8 cellular contexts compared by ENCODE assay signal in genomic region chr17:38870259-38871165, GRCh38. TPM values are rescaled to one million over a fixed set of nuclear protein-coding genes. Genes with fewer than 3 reads are reported as not detected.
DNase-seq lines count a peak whose midpoint lies in the region; ATAC-seq, FAIRE-seq and TF ChIP-seq lines count a peak whose summit lies in the region.

No MANE protein-coding gene starts in this region.

- peaks cover 52 to 66% (median 58%) of the 10 kb centered on the region in 10 experiments for H3K4me1 ChIP-seq in BLaER1 treated with 17β-estradiol and CSF1 and Interleukin-3, amounts not matched to agents 10 nM and 100 nM
- peaks cover 52% of the 10 kb centered on the region for H3K4me1 ChIP-seq in GM23248 (ENCODE audit: insufficient read depth)
- H3K4me1 ChIP-seq in endothelial cell of umbilical vein (ENCODE audit: control insufficient read depth, extremely low read depth, insufficient read depth, low read length), result peaks cover 38% of the 10 kb centered on the region
- H3K4me1 ChIP-seq in mucosa of rectum (ENCODE audit: control insufficient read depth in 2 of 2, insufficient read depth in 2 of 2, low read length in 2 of 2), result peaks cover 36 to 50% of the 10 kb centered on the region in 2 donors

- H3K27ac Mint-ChIP-seq in stimulated activated naive B cell treated with anti-CD40 and anti-IgM and Interleukin-4, amounts not matched to agents 10 μg/mL and 1 μg/mL and 100 μg/mL, for 72 hours, result peak overlapping the region; percentile 100

- TF ChIP-seq POLR2A in endothelial cell of umbilical vein (IDR thresholded peaks at IDR 0.05; ENCODE audit: low read depth, low read length), result no peak

- intact Hi-C loops in endothelial cell of umbilical vein (cut with micrococcal nuclease), result loop anchor here (1.0 to 5.0 kb wide), 5 partner anchors 10 to 283 kb away; no protein-coding TSS in a partner anchor

- in situ Hi-C loops in GM23248 (cut with MboI), result no loop called here

- CTCF ChIA-PET in endothelial cell of umbilical vein (lab: Charles Lee), result interaction anchor here (0.7 to 4.7 kb wide), 24 partner anchors 9 to 373 kb away, joined by 3 to 37 read pairs (median 4); partner anchors contain the start of genes FBXO47 and RPL23

- no peaks in the 10 kb centered on the region for H3K27me3 ChIP-seq in BLaER1 treated with 17β-estradiol and CSF1 and Interleukin-3, amounts not matched to agents 10 nM and 100 nM
- H3K27me3 ChIP-seq in GM23248 (replicated peaks; ENCODE audit: insufficient read depth), result no peaks in the 10 kb centered on the region
- H3K27me3 ChIP-seq in endothelial cell of umbilical vein (ENCODE audit: control insufficient read depth in 2 of 2, insufficient read depth in 2 of 2, low read length in 2 of 2), result no peaks in the 10 kb centered on the region
- H3K27me3 ChIP-seq in mucosa of rectum (ENCODE audit: control insufficient read depth in 2 of 2, insufficient read depth in 2 of 2, low read length in 2 of 2), result no peaks in the 10 kb centered on the region

- no peaks in the 10 kb centered on the region for H3K9me2 ChIP-seq in GM23248 (ENCODE audit: insufficient read depth)

- ATAC-seq in stimulated activated naive B cell treated with anti-CD40 and anti-IgM and Interleukin-4, amounts not matched to agents 10 μg/mL and 1 μg/mL and 100 μg/mL, for 72 hours (replicated peaks), result peak; percentile 30 to 39

- peaks cover 51 to 64% of the 10 kb centered on the region in 2 donors for H3K4me1 Mint-ChIP-seq in stimulated activated naive B cell treated with anti-CD40 and anti-IgM and Interleukin-4, amounts not matched to agents 10 μg/mL and 1 μg/mL and 100 μg/mL, for 72 hours

- H3K27ac ChIP-seq in BLaER1 treated with 17β-estradiol and CSF1 and Interleukin-3, amounts not matched to agents 10 nM and 100 nM, result peak overlapping the region; percentile 80 to 96 (median 90)
- H3K27ac ChIP-seq in GM23248, result peak overlapping the region; percentile 96
- H3K27ac ChIP-seq in endothelial cell of umbilical vein (ENCODE audit: insufficient read depth, low read depth, low read length), result peak overlapping the region; percentile 11
- H3K27ac ChIP-seq in mucosa of rectum (ENCODE audit: low read depth in 2 of 2, low read length in 2 of 2), result peak overlapping the region; percentile 96 to 99

- H2AFZ ChIP-seq in GM23248 (peak overlapping the region; percentile 56), endothelial cell of umbilical vein (ENCODE audit: low read depth, low read length) (peak overlapping the region; percentile 56)

- POLR2A ChIA-PET in endothelial cell of umbilical vein (lab: Charles Lee), result interaction anchor here (0.5 to 3.7 kb wide), 16 partner anchors 9 to 283 kb away, joined by 3 to 28 read pairs (median 6); partner anchors contain the start of genes FBXO47 and RPL23

- peaks cover 34% of the 10 kb centered on the region for H3F3A ChIP-seq in GM23248 (ENCODE audit: insufficient read depth)

- peak overlapping the region; percentile 90 to 100 for H3K4me3 Mint-ChIP-seq in stimulated activated naive B cell treated with anti-CD40 and anti-IgM and Interleukin-4, amounts not matched to agents 10 μg/mL and 1 μg/mL and 100 μg/mL, for 72 hours

- H3K9me1 ChIP-seq in endothelial cell of umbilical vein (replicated peaks; ENCODE audit: control insufficient read depth, extremely low read depth, insufficient read depth, low read length), result no peaks in the 10 kb centered on the region

- peaks cover 55% of the 10 kb centered on the region for H3K79me2 ChIP-seq in GM23248 (ENCODE audit: insufficient read depth)
- peaks cover 54% of the 10 kb centered on the region for H3K79me2 ChIP-seq in endothelial cell of umbilical vein (ENCODE audit: control insufficient read depth, insufficient read depth, low read length)

- peak overlapping the region; percentile 85 to 96 (median 90) for H3K9ac ChIP-seq in BLaER1 treated with 17β-estradiol and CSF1 and Interleukin-3, amounts not matched to agents 10 nM and 100 nM
- H3K9ac ChIP-seq in GM23248 (peak overlapping the region; percentile 99), endothelial cell of umbilical vein (replicated peaks; ENCODE audit: extremely low read depth, insufficient read depth, low read length) (peak overlapping the region; percentile 67), mucosa of rectum (ENCODE audit: low read depth in 1 of 2, low read length in 2 of 2) (peak overlapping the region; percentile 95 to 98)

- TF ChIP-seq CTCF in endothelial cell of umbilical vein (IDR thresholded peaks at IDR 0.05; ENCODE audit: extremely low read depth in 1 of 2, insufficient read depth in 1 of 2, low read depth in 1 of 2, low read length in 2 of 2), result no peak

- no peaks in the 10 kb centered on the region for H3K9me3 ChIP-seq in BLaER1 treated with 17β-estradiol and CSF1 and Interleukin-3, amounts not matched to agents 10 nM and 100 nM (replicated peaks in 1 of 11)
- H3K9me3 ChIP-seq in GM23248 (ENCODE audit: low read depth) (no peaks in the 10 kb centered on the region), endothelial cell of umbilical vein (replicated peaks; ENCODE audit: control insufficient read depth, insufficient read depth, low read length) (no peaks in the 10 kb centered on the region), mucosa of rectum (ENCODE audit: control insufficient read depth in 2 of 2, low read length in 2 of 2) (no peaks in the 10 kb centered on the region)

- peak overlapping the region; percentile 89 to 100 (median 97) for H3K4me2 ChIP-seq in BLaER1 treated with 17β-estradiol and CSF1 and Interleukin-3, amounts not matched to agents 10 nM and 100 nM
- H3K4me2 ChIP-seq in GM23248 (ENCODE audit: unreplicated experiment) (peak overlapping the region; percentile 98), endothelial cell of umbilical vein (ENCODE audit: insufficient read depth, low read length) (peak overlapping the region; percentile 79)

- H3K9me3 Mint-ChIP-seq in stimulated activated naive B cell treated with anti-CD40 and anti-IgM and Interleukin-4, amounts not matched to agents 10 μg/mL and 1 μg/mL and 100 μg/mL, for 72 hours, result no peaks in the 10 kb centered on the region

- DNase-seq in GM23248, result peak; percentile 87
- DNase-seq in NOMO-1 (lab: John Stamatoyannopoulos, UW; ENCODE audit: unreplicated experiment in 2 of 2), result peak; percentile 61 to 70
- DNase-seq in activated CD8-positive, alpha-beta memory T cell treated with anti-CD3 and anti-CD28 coated beads, Interleukin-2, amount 50 U/mL, for 48 hours, result peak; percentile 86
- peak; percentile 38 for DNase-seq in endothelial cell of umbilical vein (ENCODE audit: low read depth, low spot score)
- DNase-seq in stimulated activated naive B cell treated with anti-CD40 and anti-IgM and Interleukin-4, amounts not matched to agents 10 μg/mL and 1 μg/mL and 100 μg/mL, for 72 hours, result peak; percentile 45
- DNase-seq in DMS114 treated with DMSO at 0.1 percent for 48 hours (lab: John Stamatoyannopoulos, UW; ENCODE audit: unreplicated experiment), result no peak

- H3K27me3 Mint-ChIP-seq in stimulated activated naive B cell treated with anti-CD40 and anti-IgM and Interleukin-4, amounts not matched to agents 10 μg/mL and 1 μg/mL and 100 μg/mL, for 72 hours, result peaks cover 0 to 4% of the 10 kb centered on the region in 2 donors

- peaks cover 22 to 32% of the 10 kb centered on the region in 2 donors for H3K36me3 Mint-ChIP-seq in stimulated activated naive B cell treated with anti-CD40 and anti-IgM and Interleukin-4, amounts not matched to agents 10 μg/mL and 1 μg/mL and 100 μg/mL, for 72 hours

- no TSS peak for BruUV-seq in endothelial cell of umbilical vein (replicated peaks; lab: Mats Ljungman, UMichigan)

- peaks cover 0 to 38% (median 22%) of the 10 kb centered on the region in 11 experiments; a peak in 12 of 22 replicates for H3K36me3 ChIP-seq in BLaER1 treated with 17β-estradiol and CSF1 and Interleukin-3, amounts not matched to agents 10 nM and 100 nM
- no peaks in the 10 kb centered on the region; the same call in 1 of the 2 replicates for H3K36me3 ChIP-seq in GM23248 (ENCODE audit: low read depth)
- peaks cover 0 to 3% of the 10 kb centered on the region in 2 experiments for H3K36me3 ChIP-seq in endothelial cell of umbilical vein (ENCODE audit: control insufficient read depth in 2 of 2, extremely low read depth in 1 of 2, insufficient read depth in 2 of 2, low read length in 2 of 2)
- peaks cover 0 to 16% of the 10 kb centered on the region in 2 donors for H3K36me3 ChIP-seq in mucosa of rectum (ENCODE audit: control insufficient read depth in 2 of 2, insufficient read depth in 2 of 2, low read length in 2 of 2)

- peaks cover 39 to 49% (median 48%) of the 10 kb centered on the region in 11 experiments for H4K20me1 ChIP-seq in BLaER1 treated with 17β-estradiol and CSF1 and Interleukin-3, amounts not matched to agents 10 nM and 100 nM
- H4K20me1 ChIP-seq in GM23248 (ENCODE audit: insufficient read depth) (peaks cover 19% of the 10 kb centered on the region), endothelial cell of umbilical vein (replicated peaks; ENCODE audit: control insufficient read depth, extremely low read depth, insufficient read depth, low read length) (peaks cover 6% of the 10 kb centered on the region)

- dilution Hi-C loops in endothelial cell of umbilical vein (cut with MboI; ENCODE audit: extremely low pct_ligation_motif_present, low sequenced_read_pairs), result no loop called here

- peak; percentile 63 for FAIRE-seq in endothelial cell of umbilical vein (lab: Jason Lieb, UNC)

- 1 to 2% methylated on average over 32 to 56 of the region's 56 CpGs for WGBS in GM23248 (ENCODE audit: low coverage in 1 of 2, low lambda C conversion rate in 2 of 2, missing lambda C conversion rate in 2 of 2), 2 experiments

- H3K4me3 ChIP-seq in BLaER1 treated with 17β-estradiol and CSF1 and Interleukin-3, amounts not matched to agents 10 nM and 100 nM, result peak overlapping the region; percentile 84 to 99 (median 96)
- H3K4me3 ChIP-seq in GM23248, result peak overlapping the region; percentile 100
- H3K4me3 ChIP-seq in endothelial cell of umbilical vein (replicated peaks in 1 of 3; ENCODE audit: insufficient read depth in 1 of 3, low read depth in 1 of 3, low read length in 3 of 3), result peak overlapping the region; percentile 81 to 93 (median 88)
- H3K4me3 ChIP-seq in mucosa of rectum (ENCODE audit: low read length in 2 of 2), result peak overlapping the region; percentile 86 to 87

RNA-seq across cellular contexts. Expression of gene LASP1, which starts 0.7 kb away (rescaled TPM):
- 207 and 250 TPM in 2 replicates for total RNA-seq in GM23248 (2014; rRNA removed; shearing (Covaris generic))
- polyA plus RNA-seq in GM23248 (2016; fragmentation: Nextera tagmentation; extraction: Ambion mirVana) (198 and 203 TPM in 2 replicates), endothelial cell of umbilical vein (214 and 247 TPM in 2 replicates)
- 231 and 242 TPM in 2 replicates for total RNA-seq in endothelial cell of umbilical vein
- polyA plus RNA-seq in endothelial cell of umbilical vein (2011; cell fraction: cytosol; rRNA removed), result 148 and 183 TPM in 2 replicates
- 122 and 137 TPM in 2 replicates for polyA plus RNA-seq in endothelial cell of umbilical vein (2011; cell fraction: nucleus; rRNA removed)
- polyA plus RNA-seq in endothelial cell of umbilical vein (2012), result 177 and 200 TPM in 2 replicates
- 232 and 233 TPM in 2 replicates for polyA minus RNA-seq in endothelial cell of umbilical vein
- 92.4 TPM for polyA minus RNA-seq in endothelial cell of umbilical vein (2011; cell fraction: cytosol; rRNA and poly(A)+ RNA removed)
- 61.7 and 87.6 TPM in 2 replicates for polyA minus RNA-seq in endothelial cell of umbilical vein (2011; cell fraction: nucleus; rRNA and poly(A)+ RNA removed)

RNA-seq across cellular contexts. Expression of gene RPL23, which starts 17.0 kb away (rescaled TPM):
- total RNA-seq in GM23248 (2014; rRNA removed; shearing (Covaris generic)), result 516 and 553 TPM in 2 replicates
- polyA plus RNA-seq in GM23248 (2016; fragmentation: Nextera tagmentation; extraction: Ambion mirVana) (1,114 and 1,221 TPM in 2 replicates), endothelial cell of umbilical vein (1,232 and 1,847 TPM in 2 replicates)
- 1,270 and 1,292 TPM in 2 replicates for total RNA-seq in endothelial cell of umbilical vein
- polyA plus RNA-seq in endothelial cell of umbilical vein (2011; cell fraction: cytosol; rRNA removed), result 2,575 and 3,174 TPM in 2 replicates
- polyA plus RNA-seq in endothelial cell of umbilical vein (2011; cell fraction: nucleus; rRNA removed), result 730 and 736 TPM in 2 replicates
- polyA plus RNA-seq in endothelial cell of umbilical vein (2012), result 2,834 and 3,213 TPM in 2 replicates
- polyA minus RNA-seq in endothelial cell of umbilical vein, result 432 and 546 TPM in 2 replicates
- polyA minus RNA-seq in endothelial cell of umbilical vein (2011; cell fraction: cytosol; rRNA and poly(A)+ RNA removed), result 658 TPM
- polyA minus RNA-seq in endothelial cell of umbilical vein (2011; cell fraction: nucleus; rRNA and poly(A)+ RNA removed), result 81.9 and 97.6 TPM in 2 replicates

RNA-seq across cellular contexts. Expression of gene CWC25, which starts 45.4 kb away (rescaled TPM):
- 9.7 and 18.7 TPM in 2 replicates for total RNA-seq in GM23248 (2014; rRNA removed; shearing (Covaris generic))
- 13.3 and 14.2 TPM in 2 replicates for polyA plus RNA-seq in GM23248 (2016; fragmentation: Nextera tagmentation; extraction: Ambion mirVana)
- total RNA-seq in endothelial cell of umbilical vein, result 19.7 and 20.0 TPM in 2 replicates
- polyA plus RNA-seq in endothelial cell of umbilical vein, result 12.4 and 13.8 TPM in 2 replicates
- polyA plus RNA-seq in endothelial cell of umbilical vein (2011; cell fraction: cytosol; rRNA removed), result 12.6 and 15.4 TPM in 2 replicates
- 71.1 and 86.4 TPM in 2 replicates for polyA plus RNA-seq in endothelial cell of umbilical vein (2011; cell fraction: nucleus; rRNA removed)
- polyA plus RNA-seq in endothelial cell of umbilical vein (2012), result 18.1 and 20.3 TPM in 2 replicates
- 14.3 and 14.8 TPM in 2 replicates for polyA minus RNA-seq in endothelial cell of umbilical vein
- polyA minus RNA-seq in endothelial cell of umbilical vein (2011; cell fraction: cytosol; rRNA and poly(A)+ RNA removed), result 3.8 TPM
- 13.2 and 19.7 TPM in 2 replicates for polyA minus RNA-seq in endothelial cell of umbilical vein (2011; cell fraction: nucleus; rRNA and poly(A)+ RNA removed)

Comparison
In these comparisons a context has a peak if more than half of its experiments do, and no peak if none do; other contexts are left out.
1. H3K27ac ChIP-seq: peak in every context shown above with its lines; median percentile 98 in mucosa of rectum; 96 in GM23248; 90 in BLaER1 treated with 17β-estradiol and CSF1 and Interleukin-3, amounts not matched to agents 10 nM and 100 nM; 11 in endothelial cell of umbilical vein.